Comparison of ENCODE assay signal across 15 cellular contexts in the genomic region with DNA sequence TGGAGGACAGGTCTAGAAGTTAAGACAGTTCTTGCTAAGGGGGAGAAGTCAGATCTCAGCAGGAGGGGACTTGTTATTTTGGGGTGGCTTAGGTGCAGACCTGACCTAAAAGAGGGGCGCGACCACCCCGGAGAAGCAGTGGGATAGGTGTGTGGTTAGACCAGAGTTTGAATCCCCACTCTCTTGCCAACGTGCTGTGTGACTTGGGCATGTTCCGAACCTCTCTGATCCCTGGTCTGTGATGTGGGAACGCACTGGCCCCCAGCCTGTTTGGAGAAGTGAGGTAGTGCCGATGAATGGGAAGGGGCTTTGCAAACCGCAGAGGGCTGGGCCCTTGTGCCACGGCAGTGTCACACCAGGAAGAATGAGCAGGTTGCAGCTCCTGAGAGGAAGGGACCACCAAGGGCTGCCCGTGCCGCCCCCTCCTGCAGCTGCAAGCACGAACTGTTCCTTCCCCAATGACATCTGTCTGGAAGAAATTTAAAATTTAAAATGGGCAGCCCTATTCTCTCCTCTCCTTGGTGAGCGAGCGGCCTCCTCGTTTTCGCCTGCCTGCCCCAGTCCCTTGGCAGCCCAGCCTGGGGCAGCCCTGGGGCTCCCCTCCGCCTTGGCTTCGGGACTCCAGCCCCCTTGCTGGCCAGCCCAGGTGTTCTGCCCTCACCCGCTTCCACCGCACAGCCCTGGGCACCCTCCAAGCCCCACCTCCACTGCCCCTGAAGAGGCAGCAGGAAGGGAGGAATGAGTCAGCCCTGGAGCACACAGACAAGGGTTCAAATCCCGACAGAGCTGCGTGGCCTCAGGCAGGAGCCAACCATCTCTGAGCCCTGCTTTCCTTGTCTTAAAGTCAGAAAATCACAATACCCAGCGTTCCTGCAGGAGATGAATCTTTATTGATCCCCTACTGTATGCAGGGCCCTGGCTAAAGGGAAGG. TPM values are rescaled to one million over a fixed set of nuclear protein-coding genes. Genes with fewer than 3 reads are reported as not detected.
DNase-seq lines count a peak whose midpoint lies in the region; ATAC-seq lines count a peak whose summit lies in the region.
"Had no signal": no experiment of that assay in that cellular context is flagged by ENCODE, and none has a peak within 500 bp of the region (broad histone marks: within the 10 kb centered on the region; RNA-seq: fewer than 3 reads in every experiment).

No MANE protein-coding gene starts in this region.

- no peaks in the 10 kb centered on the region for H3K9me3 Mint-ChIP-seq in activated CD4-positive, alpha-beta T cell treated with anti-CD3 and anti-CD28 coated beads, Interleukin-2, amount 10 ng/mL, durations not matched to agents 7 days and 5 days

- H3K36me3 ChIP-seq in HUES64 (ENCODE audit: insufficient read depth, low read length) (no peaks in the 10 kb centered on the region), ectodermal cell (ENCODE audit: control insufficient read depth, insufficient read depth, low read length) (no peaks in the 10 kb centered on the region), neuronal stem cell (replicated peaks in 1 of 2; ENCODE audit: control insufficient read depth in 2 of 2, insufficient read depth in 2 of 2, low read length in 2 of 2) (no peaks in the 10 kb centered on the region)
- H3K36me3 ChIP-seq: esophagus squamous epithelium, upper lobe of left lung had no signal

- H3K4me3 Mint-ChIP-seq in activated CD4-positive, alpha-beta T cell treated with anti-CD3 and anti-CD28 coated beads, Interleukin-2, amount 10 ng/mL, durations not matched to agents 7 days and 5 days = peak overlapping the region; percentile 40

- no peak overlapping the region for H4K91ac ChIP-seq in neuronal stem cell (ENCODE audit: low read depth, low read length, poor library complexity)

- no peaks in the 10 kb centered on the region for H3K9me3 ChIP-seq in HUES64 (ENCODE audit: insufficient read depth, low read depth, low read length)
- H3K9me3 ChIP-seq in ectodermal cell (ENCODE audit: control insufficient read depth, low read length) = no peaks in the 10 kb centered on the region
- H3K9me3 ChIP-seq in neuronal stem cell (replicated peaks in 1 of 2; ENCODE audit: control insufficient read depth in 2 of 2, insufficient read depth in 1 of 2, low read depth in 1 of 2, low read length in 2 of 2) = peaks cover 0 to 3% of the 10 kb centered on the region in 2 donors
- H3K9me3 ChIP-seq: esophagus squamous epithelium, upper lobe of left lung had no signal

- peak overlapping the region; percentile 59 for H3K18ac ChIP-seq in neuronal stem cell (ENCODE audit: low read length)

- no peak overlapping the region for H3K4me2 ChIP-seq in neuronal stem cell (ENCODE audit: insufficient read depth, low read length, poor library complexity, severe bottlenecking)

- no peak overlapping the region for H4K8ac ChIP-seq in neuronal stem cell (ENCODE audit: low read depth, low read length)

- no peak overlapping the region for H3K27ac ChIP-seq in HUES64 (ENCODE audit: low read depth, low read length)
- H3K27ac ChIP-seq in ectodermal cell (ENCODE audit: insufficient read depth, low read depth, low read length, poor library complexity, severe bottlenecking) = no peak overlapping the region
- no peak overlapping the region for H3K27ac ChIP-seq in neuronal stem cell (replicated peaks; ENCODE audit: low read length)
- H3K27ac ChIP-seq: esophagus squamous epithelium had no signal

- H2BK5ac ChIP-seq in neuronal stem cell (ENCODE audit: low read length) = peak overlapping the region; percentile 17

- peak overlapping the region; percentile 25 for H2AK5ac ChIP-seq in neuronal stem cell (ENCODE audit: low read depth, low read length)

- POLR2A ChIA-PET in activated CD4-positive, alpha-beta T cell treated with anti-CD3 and anti-CD28 coated beads, Interleukin-2, amount 10 ng/mL, durations not matched to agents 7 days and 5 days (lab: Charles Lee) = no interaction called here

- peaks cover 13% of the 10 kb centered on the region for H3K4me1 Mint-ChIP-seq in activated CD4-positive, alpha-beta T cell treated with anti-CD3 and anti-CD28 coated beads, Interleukin-2, amount 10 ng/mL, durations not matched to agents 7 days and 5 days

- no peak overlapping the region for H2BK12ac ChIP-seq in neuronal stem cell (ENCODE audit: low read length)

- H3K23ac ChIP-seq in neuronal stem cell (ENCODE audit: low read depth, low read length, poor library complexity) = peak overlapping the region; percentile 97

- ATAC-seq in GM21390 (IDR thresholded peaks at IDR 0.05; ENCODE audit: unreplicated experiment) = no peak

- no peaks in the 10 kb centered on the region for H3K79me1 ChIP-seq in neuronal stem cell (ENCODE audit: low read depth, low read length)

- H3K4me1 ChIP-seq in HUES64 (ENCODE audit: insufficient read depth, low read length) (peaks cover 22% of the 10 kb centered on the region), ectodermal cell (ENCODE audit: control insufficient read depth, insufficient read depth, low read length) (peaks cover 26% of the 10 kb centered on the region), neuronal stem cell (ENCODE audit: control insufficient read depth in 2 of 2, insufficient read depth in 1 of 2, low read depth in 1 of 2, low read length in 2 of 2) (peaks cover 17 to 21% of the 10 kb centered on the region in 2 donors)

- H3K4ac ChIP-seq in neuronal stem cell (ENCODE audit: low read length) = no peak overlapping the region

- WGBS in HUES64 = 71% methylated on average over 23 of the region's 23 CpGs
- 74 to 75% methylated on average over 23 of the region's 23 CpGs for WGBS in ectodermal cell, 2 experiments
- no CpG with 5 or more reads among the region's 23 CpGs for WGBS in neuronal stem cell (ENCODE audit: extremely low coverage in 2 of 2, insufficient read length in 2 of 2, insufficient replicate concordance in 1 of 2), 2 donors

- H2BK15ac ChIP-seq in neuronal stem cell (ENCODE audit: low read length) = no peak overlapping the region

- H2AFZ ChIP-seq in neuronal stem cell (ENCODE audit: low read length) = no peak overlapping the region

- H2BK120ac ChIP-seq in neuronal stem cell (ENCODE audit: low read depth, low read length) = no peak overlapping the region

- H3K36me3 Mint-ChIP-seq in activated CD4-positive, alpha-beta T cell treated with anti-CD3 and anti-CD28 coated beads, Interleukin-2, amount 10 ng/mL, durations not matched to agents 7 days and 5 days (ENCODE audit: low read depth) = no peaks in the 10 kb centered on the region

- peak overlapping the region; percentile 49 for H3K14ac ChIP-seq in neuronal stem cell (ENCODE audit: low read length)

- CTCF ChIA-PET in activated CD4-positive, alpha-beta T cell treated with anti-CD3 and anti-CD28 coated beads, Interleukin-2, amount 10 ng/mL, durations not matched to agents 7 days and 5 days (lab: Charles Lee) = no interaction called here

- no peak for DNase-seq in activated CD4-positive, alpha-beta T cell treated with anti-CD3 and anti-CD28 coated beads, Interleukin-2, amount 10 ng/mL, durations not matched to agents 7 days and 5 days
- no peak for DNase-seq in activated CD4-positive, alpha-beta T cell treated with anti-CD3 and anti-CD28 coated beads for 4 hours
- DNase-seq in neuronal stem cell (ENCODE audit: low spot score) = no peak
- DNase-seq in NCI-H748 (lab: John Stamatoyannopoulos, UW; ENCODE audit: unreplicated experiment) = no peak
- no peak for DNase-seq in GDM1 (lab: John Stamatoyannopoulos, UW)
- DNase-seq: activated CD4-positive, CD25-positive, alpha-beta regulatory T cell treated with anti-CD3 and anti-CD28 coated beads, Interleukin-2, amount 50 U/mL, for 72 hours; activated effector memory CD4-positive, alpha-beta T cell treated with anti-CD3 and anti-CD28 coated beads, Interleukin-2, amount 50 U/mL, for 16 hours; cerebellar nuclear complex; DMS79 treated with DMSO at 0.1 percent for 48 hours; esophagus squamous epithelium had no signal

- no peak overlapping the region for H3K9ac ChIP-seq in HUES64 (ENCODE audit: low read depth, low read length)
- H3K9ac ChIP-seq in neuronal stem cell (ENCODE audit: low read depth, low read length, poor library complexity) = no peak overlapping the region

- H3K4me3 ChIP-seq in HUES64 (ENCODE audit: low read length) (peak overlapping the region; percentile 69; the same call in 1 of the 2 replicates), ectodermal cell (ENCODE audit: insufficient read depth, low read depth, low read length) (peak overlapping the region; percentile 50), neuronal stem cell (ENCODE audit: low read length in 2 of 2) (peak overlapping the region in 1 of 2 donors; percentile 46)

- H3K27ac Mint-ChIP-seq in activated CD4-positive, alpha-beta T cell treated with anti-CD3 and anti-CD28 coated beads, Interleukin-2, amount 10 ng/mL, durations not matched to agents 7 days and 5 days = no peak overlapping the region

- peaks cover 61% of the 10 kb centered on the region for H3K27me3 Mint-ChIP-seq in activated CD4-positive, alpha-beta T cell treated with anti-CD3 and anti-CD28 coated beads, Interleukin-2, amount 10 ng/mL, durations not matched to agents 7 days and 5 days

- H3K27me3 ChIP-seq in HUES64 (ENCODE audit: insufficient read depth, low read length) (peaks cover 60% of the 10 kb centered on the region), ectodermal cell (ENCODE audit: control insufficient read depth, insufficient read depth, low read length, poor library complexity, severe bottlenecking) (peaks cover 75% of the 10 kb centered on the region), neuronal stem cell (ENCODE audit: control insufficient read depth in 3 of 3, insufficient read depth in 3 of 3, low read depth in 1 of 3, low read length in 3 of 3) (peaks cover 21 to 66% (median 49%) of the 10 kb centered on the region in 3 experiments)

RNA-seq across cellular contexts. Expression of a gene that starts 1.6 kb away (rescaled TPM):
- total RNA-seq in activated CD4-positive, alpha-beta T cell treated with anti-CD3 and anti-CD28 coated beads, Interleukin-2, amount 10 ng/mL, durations not matched to agents 7 days and 5 days = not detected
- polyA plus RNA-seq in HUES64 (2013, experiment 1 of 2) = 3.4 TPM
- 6.0 TPM for polyA plus RNA-seq in HUES64 (2013, experiment 2 of 2)
- 3.1 TPM for polyA plus RNA-seq in ectodermal cell (2013, experiment 1 of 4)
- polyA plus RNA-seq in ectodermal cell (2013, experiment 2 of 4) = 4.4 TPM
- 3.6 TPM for polyA plus RNA-seq in ectodermal cell (2013, experiment 3 of 4)
- 3.3 TPM for polyA plus RNA-seq in ectodermal cell (2013, experiment 4 of 4)
- 0.82 TPM for polyA plus RNA-seq in neuronal stem cell (2013, experiment 1 of 2)
- 0.89 TPM for polyA plus RNA-seq in neuronal stem cell (2013, experiment 2 of 2)
- total RNA-seq: esophagus squamous epithelium had no signal

RNA-seq across cellular contexts. Expression of a gene that starts 40.8 kb away (rescaled TPM):
- not detected for total RNA-seq in activated CD4-positive, alpha-beta T cell treated with anti-CD3 and anti-CD28 coated beads, Interleukin-2, amount 10 ng/mL, durations not matched to agents 7 days and 5 days
- polyA plus RNA-seq in HUES64 (2013, experiment 1 of 2) = not detected
- polyA plus RNA-seq in HUES64 (2013, experiment 2 of 2) = not detected
- polyA plus RNA-seq in ectodermal cell (2013, experiment 1 of 4) = not detected
- not detected for polyA plus RNA-seq in ectodermal cell (2013, experiment 2 of 4)
- polyA plus RNA-seq in ectodermal cell (2013, experiment 3 of 4) = not detected
- polyA plus RNA-seq in ectodermal cell (2013, experiment 4 of 4) = not detected
- not detected for polyA plus RNA-seq in neuronal stem cell (2013, experiment 1 of 2)
- polyA plus RNA-seq in neuronal stem cell (2013, experiment 2 of 2) = not detected
- total RNA-seq: A673, upper lobe of left lung had no signal
